In genomic region chr1:145962157-145963102, GRCh38 we compare ENCODE assay signal across 8 cellular contexts. TPM values are rescaled to one million over a fixed set of nuclear protein-coding genes. Genes with fewer than 3 reads are reported as not detected.
DNase-seq lines count a peak whose midpoint lies in the region; ATAC-seq, FAIRE-seq and TF ChIP-seq lines count a peak whose summit lies in the region.

No MANE protein-coding gene starts in this region.

- no peaks in the 10 kb centered on the region for H3K9me3 Mint-ChIP-seq in activated CD8-positive, alpha-beta T cell treated with anti-CD3 and anti-CD28 coated beads, Interleukin-2, amount 10 ng/mL, durations not matched to agents 7 days and 5 days (ENCODE audit: insufficient read depth)
- no peaks in the 10 kb centered on the region for H3K9me3 Mint-ChIP-seq in natural killer cell treated with Interleukin-12 subunit alpha and Interleukin-12 subunit beta and Interleukin-15 and Interleukin-18, amount 100 ng/mL, for 72 hours

- H3K4me3 ChIP-seq in AG04450 (ENCODE audit: low read depth, low read length) (peak overlapping the region; percentile 72), HUES48 (ENCODE audit: low read depth, low read length) (peak overlapping the region; percentile 92), esophagus (ENCODE audit: low read depth in 1 of 2, low read length in 2 of 2) (peak overlapping the region; percentile 44 to 47)

- peaks cover 63% of the 10 kb centered on the region for H3K4me1 Mint-ChIP-seq in activated CD8-positive, alpha-beta T cell treated with anti-CD3 and anti-CD28 coated beads, Interleukin-2, amount 10 ng/mL, durations not matched to agents 7 days and 5 days (ENCODE audit: low read depth)
- peaks cover 57 to 64% of the 10 kb centered on the region in 2 donors for H3K4me1 Mint-ChIP-seq in natural killer cell treated with Interleukin-12 subunit alpha and Interleukin-12 subunit beta and Interleukin-15 and Interleukin-18, amount 100 ng/mL, for 72 hours (ENCODE audit: low read depth in 2 of 2)

- CTCF ChIA-PET in AG04450 (lab: Charles Lee), result interaction anchor here (1.4 to 3.0 kb wide), 3 partner anchors 15 to 117 kb away, joined by 5 to 15 read pairs (median 7); partner anchors contain the start of gene NUDT17
- CTCF ChIA-PET in activated CD8-positive, alpha-beta T cell treated with anti-CD3 and anti-CD28 coated beads, Interleukin-2, amount 10 ng/mL, durations not matched to agents 7 days and 5 days (lab: Charles Lee), result interaction anchor here (1.0 to 7.3 kb wide), 7 partner anchors 11 to 116 kb away, joined by 3 to 98 read pairs (median 19); partner anchors contain the start of genes ITGA10, NUDT17 and RBM8A

- no peak for ATAC-seq in activated CD8-positive, alpha-beta T cell treated with anti-CD3 and anti-CD28 coated beads, Interleukin-2, amount 10 ng/mL, durations not matched to agents 7 days and 5 days
- no peak for ATAC-seq in natural killer cell treated with Interleukin-12 subunit alpha and Interleukin-12 subunit beta and Interleukin-15 and Interleukin-18, amount 100 ng/mL, for 72 hours
- ATAC-seq in HG03095 (IDR thresholded peaks at IDR 0.05; ENCODE audit: unreplicated experiment), result no peak

- 4 to 5% methylated on average over 26 to 29 of the region's 36 CpGs for WGBS in esophagus, 2 donors

- H3K27me3 Mint-ChIP-seq in activated CD8-positive, alpha-beta T cell treated with anti-CD3 and anti-CD28 coated beads, Interleukin-2, amount 10 ng/mL, durations not matched to agents 7 days and 5 days (ENCODE audit: low read depth), result no peaks in the 10 kb centered on the region
- no peaks in the 10 kb centered on the region for H3K27me3 Mint-ChIP-seq in natural killer cell treated with Interleukin-12 subunit alpha and Interleukin-12 subunit beta and Interleukin-15 and Interleukin-18, amount 100 ng/mL, for 72 hours

- H3K27ac Mint-ChIP-seq in activated CD8-positive, alpha-beta T cell treated with anti-CD3 and anti-CD28 coated beads, Interleukin-2, amount 10 ng/mL, durations not matched to agents 7 days and 5 days, result peak overlapping the region; percentile 84
- H3K27ac Mint-ChIP-seq in natural killer cell treated with Interleukin-12 subunit alpha and Interleukin-12 subunit beta and Interleukin-15 and Interleukin-18, amount 100 ng/mL, for 72 hours, result peak overlapping the region; percentile 75 to 93

- FAIRE-seq in urothelium cell line (lab: Jason Lieb, UNC), result no peak

- peak overlapping the region; percentile 93 for H3K4me3 Mint-ChIP-seq in activated CD8-positive, alpha-beta T cell treated with anti-CD3 and anti-CD28 coated beads, Interleukin-2, amount 10 ng/mL, durations not matched to agents 7 days and 5 days
- peak overlapping the region; percentile 87 for H3K4me3 Mint-ChIP-seq in natural killer cell treated with Interleukin-12 subunit alpha and Interleukin-12 subunit beta and Interleukin-15 and Interleukin-18, amount 100 ng/mL, for 72 hours

- H3K36me3 Mint-ChIP-seq in activated CD8-positive, alpha-beta T cell treated with anti-CD3 and anti-CD28 coated beads, Interleukin-2, amount 10 ng/mL, durations not matched to agents 7 days and 5 days (ENCODE audit: low read depth), result peaks cover 10% of the 10 kb centered on the region
- H3K36me3 Mint-ChIP-seq in natural killer cell treated with Interleukin-12 subunit alpha and Interleukin-12 subunit beta and Interleukin-15 and Interleukin-18, amount 100 ng/mL, for 72 hours, result peaks cover 3% of the 10 kb centered on the region

- no peaks in the 10 kb centered on the region for H3K27me3 ChIP-seq in AG04450 (ENCODE audit: control insufficient read depth, insufficient read depth, low read length)
- H3K27me3 ChIP-seq in HUES48 (ENCODE audit: control insufficient read depth, insufficient read depth, low read length), result peaks cover 63% of the 10 kb centered on the region
- H3K27me3 ChIP-seq in esophagus (ENCODE audit: control insufficient read depth in 1 of 2, insufficient read depth in 2 of 2, low read length in 2 of 2), result no peaks in the 10 kb centered on the region

- DNase-seq in AG04450 (ENCODE audit: low read depth, low spot score), result no peak
- DNase-seq in activated CD8-positive, alpha-beta T cell treated with anti-CD3 and anti-CD28 coated beads, Interleukin-2, amount 10 ng/mL, durations not matched to agents 7 days and 5 days, result peak; percentile 38
- DNase-seq in natural killer cell treated with Interleukin-12 subunit alpha and Interleukin-12 subunit beta and Interleukin-15 and Interleukin-18, amount 100 ng/mL, for 72 hours (ENCODE audit: low spot score), result peak; percentile 62
- peak; percentile 66 for DNase-seq in urothelium cell line (ENCODE audit: low spot score)
- DNase-seq in dermis blood vessel endothelial cell, result no peak

- no peak for TF ChIP-seq CTCF in AG04450 (IDR thresholded peaks at IDR 0.05; ENCODE audit: low read depth, low read length)

- no peak overlapping the region for H3K9ac ChIP-seq in HUES48 (ENCODE audit: low read depth, low read length)

- H3K4me1 ChIP-seq in HUES48 (ENCODE audit: control insufficient read depth, insufficient read depth, low read length) (peaks cover 20% of the 10 kb centered on the region), esophagus (ENCODE audit: control insufficient read depth in 2 of 2, insufficient read depth in 2 of 2, low read length in 1 of 2) (peaks cover 7 to 23% of the 10 kb centered on the region in 2 donors)

- POLR2A ChIA-PET in AG04450 (lab: Yijun Ruan, JAX), result interaction anchor here (0.6 to 3.5 kb wide), 5 partner anchors 36 to 117 kb away, joined by 3 to 15 read pairs (median 9); partner anchors contain the start of genes NUDT17 and PIAS3
- POLR2A ChIA-PET in activated CD8-positive, alpha-beta T cell treated with anti-CD3 and anti-CD28 coated beads, Interleukin-2, amount 10 ng/mL, durations not matched to agents 7 days and 5 days (lab: Charles Lee), result interaction anchor here (2.4 to 3.2 kb wide), 2 partner anchors 17 to 35 kb away, joined by 14 to 58 read pairs; partner anchors contain the start of gene RBM8A

- peaks cover 5% of the 10 kb centered on the region for H3K9me3 ChIP-seq in AG04450 (ENCODE audit: control insufficient read depth, insufficient read depth, low read length)
- no peaks in the 10 kb centered on the region for H3K9me3 ChIP-seq in HUES48 (ENCODE audit: control insufficient read depth, insufficient read depth, low read length)
- no peaks in the 10 kb centered on the region for H3K9me3 ChIP-seq in esophagus (ENCODE audit: control insufficient read depth in 2 of 2, insufficient read depth in 1 of 2, low read depth in 1 of 2, low read length in 1 of 2)

- H3K27ac ChIP-seq in AG04450 (ENCODE audit: low read depth, low read length) (peak overlapping the region; percentile 78), HUES48 (ENCODE audit: low read depth, low read length) (no peak overlapping the region), esophagus (ENCODE audit: low read depth in 2 of 2, low read length in 1 of 2) (peak overlapping the region; percentile 65 to 91)

- no peaks in the 10 kb centered on the region for H3K36me3 ChIP-seq in HUES48 (ENCODE audit: control insufficient read depth, insufficient read depth, low read length)
- peaks cover 0 to under 1% of the 10 kb centered on the region in 2 donors for H3K36me3 ChIP-seq in esophagus (ENCODE audit: control insufficient read depth in 2 of 2, insufficient read depth in 2 of 2, low read length in 1 of 2)

RNA-seq across cellular contexts. Expression of gene ANKRD34A, which starts 1.9 kb away (rescaled TPM):
- 0.83 and 1.2 TPM in 2 replicates for polyA plus RNA-seq in AG04450 (2011; rRNA removed)
- polyA minus RNA-seq in AG04450 (2011; rRNA and poly(A)+ RNA removed), result 1.1 and 1.5 TPM in 2 replicates
- 1 to 10 TPM; 1.8 to 2.4 TPM for total RNA-seq in activated CD8-positive, alpha-beta T cell treated with anti-CD3 and anti-CD28 coated beads, Interleukin-2, amount 10 ng/mL, durations not matched to agents 7 days and 5 days
- under 1 TPM; 0.27 to 0.47 TPM for polyA plus RNA-seq in esophagus
- total RNA-seq in natural killer cell treated with Interleukin-12 subunit alpha and Interleukin-12 subunit beta and Interleukin-15 and Interleukin-18, amount 100 ng/mL, for 72 hours, result 1 to 10 TPM; 1.6 to 9.1 TPM
- total RNA-seq in dermis blood vessel endothelial cell, result under 0.01 TPM in 2 replicates

RNA-seq across cellular contexts. Expression of gene POLR3GL, which starts 2.1 kb away (rescaled TPM):
- polyA plus RNA-seq in AG04450 (2011; rRNA removed) (23.1 and 25.0 TPM in 2 replicates), esophagus (10 to 100 TPM; 12.8 to 13.7 TPM)
- polyA minus RNA-seq in AG04450 (2011; rRNA and poly(A)+ RNA removed), result 8.7 and 9.9 TPM in 2 replicates
- total RNA-seq in activated CD8-positive, alpha-beta T cell treated with anti-CD3 and anti-CD28 coated beads, Interleukin-2, amount 10 ng/mL, durations not matched to agents 7 days and 5 days, result 10 to 100 TPM; 25.0 to 26.5 TPM
- 10 to 100 TPM; 17.8 to 26.4 TPM for total RNA-seq in natural killer cell treated with Interleukin-12 subunit alpha and Interleukin-12 subunit beta and Interleukin-15 and Interleukin-18, amount 100 ng/mL, for 72 hours
- 17.1 and 17.2 TPM in 2 replicates for total RNA-seq in dermis blood vessel endothelial cell

RNA-seq across cellular contexts. Expression of gene LIX1L, which starts 4.6 kb away (rescaled TPM):
- polyA plus RNA-seq in AG04450 (2011; rRNA removed) (39.3 and 47.2 TPM in 2 replicates), esophagus (1 to 10 TPM; 2.1 to 2.9 TPM)
- polyA minus RNA-seq in AG04450 (2011; rRNA and poly(A)+ RNA removed), result 25.7 and 33.3 TPM in 2 replicates
- 10 to 100 TPM; 45.8 to 48.4 TPM for total RNA-seq in activated CD8-positive, alpha-beta T cell treated with anti-CD3 and anti-CD28 coated beads, Interleukin-2, amount 10 ng/mL, durations not matched to agents 7 days and 5 days
- total RNA-seq in natural killer cell treated with Interleukin-12 subunit alpha and Interleukin-12 subunit beta and Interleukin-15 and Interleukin-18, amount 100 ng/mL, for 72 hours, result 10 to 100 TPM; 28.8 to 31.3 TPM
- total RNA-seq in dermis blood vessel endothelial cell, result 21.1 and 29.7 TPM in 2 replicates

RNA-seq across cellular contexts. Expression of gene TXNIP, which starts 33.9 kb away (rescaled TPM):
- 156 and 229 TPM in 2 replicates for polyA plus RNA-seq in AG04450 (2011; rRNA removed)
- polyA minus RNA-seq in AG04450 (2011; rRNA and poly(A)+ RNA removed), result 235 and 252 TPM in 2 replicates
- 100 to 1,000 TPM; 190 to 195 TPM for total RNA-seq in activated CD8-positive, alpha-beta T cell treated with anti-CD3 and anti-CD28 coated beads, Interleukin-2, amount 10 ng/mL, durations not matched to agents 7 days and 5 days
- polyA plus RNA-seq in esophagus, result 100 to 1,000 TPM in 1 of 2 donors, 10 to 100 TPM in 1; 77.5 to 235 TPM
- 100 to 1,000 TPM in 1 of 2 donors, 10 to 100 TPM in 1; 87.8 to 347 TPM for total RNA-seq in natural killer cell treated with Interleukin-12 subunit alpha and Interleukin-12 subunit beta and Interleukin-15 and Interleukin-18, amount 100 ng/mL, for 72 hours
- total RNA-seq in dermis blood vessel endothelial cell, result 108 and 151 TPM in 2 replicates

RNA-seq across cellular contexts. Expression of gene RBM8A, which starts 35.1 kb away (rescaled TPM):
- polyA plus RNA-seq in AG04450 (2011; rRNA removed) (134 and 158 TPM in 2 replicates), esophagus (100 to 1,000 TPM; 144 to 250 TPM)
- 47.4 and 49.1 TPM in 2 replicates for polyA minus RNA-seq in AG04450 (2011; rRNA and poly(A)+ RNA removed)
- total RNA-seq in activated CD8-positive, alpha-beta T cell treated with anti-CD3 and anti-CD28 coated beads, Interleukin-2, amount 10 ng/mL, durations not matched to agents 7 days and 5 days, result 100 to 1,000 TPM; 202 to 204 TPM
- total RNA-seq in natural killer cell treated with Interleukin-12 subunit alpha and Interleukin-12 subunit beta and Interleukin-15 and Interleukin-18, amount 100 ng/mL, for 72 hours, result 100 to 1,000 TPM; 280 to 294 TPM
- 187 and 192 TPM in 2 replicates for total RNA-seq in dermis blood vessel endothelial cell

Comparison
In these comparisons a context has a peak if more than half of its experiments do, and no peak if none do; other contexts are left out.
1. DNase-seq: peak in activated CD8-positive, alpha-beta T cell treated with anti-CD3 and anti-CD28 coated beads, Interleukin-2, amount 10 ng/mL, durations not matched to agents 7 days and 5 days (single experiment), natural killer cell treated with Interleukin-12 subunit alpha and Interleukin-12 subunit beta and Interleukin-15 and Interleukin-18, amount 100 ng/mL, for 72 hours (single experiment) and urothelium cell line (single experiment); none in AG04450 (single experiment) and dermis blood vessel endothelial cell (single experiment).
2. Peak in every context shown above with its lines, with median percentiles within 50 percentile points of each other: H3K4me3 ChIP-seq.